Comparison of ENCODE assay signal across 14 cellular contexts in genomic region chrX:368811-369562, GRCh38. TPM values are rescaled to one million over a fixed set of nuclear protein-coding genes. Genes with fewer than 3 reads are reported as not detected.
DNase-seq lines count a peak whose midpoint lies in the region; ATAC-seq, FAIRE-seq and TF ChIP-seq lines count a peak whose summit lies in the region.
"Had no signal": no experiment of that assay in that cellular context is flagged by ENCODE, and none has a peak within 500 bp of the region (broad histone marks: within the 10 kb centered on the region; RNA-seq: fewer than 3 reads in every experiment).

No MANE protein-coding gene starts in this region.

- H3K27me3 ChIP-seq in astrocyte (ENCODE audit: insufficient read depth, low read length) (peaks cover 8% of the 10 kb centered on the region), right cardiac atrium (ENCODE audit: control insufficient read depth, insufficient read depth) (no peaks in the 10 kb centered on the region), spleen (replicated peaks in 1 of 7) (peaks cover 0 to 38% (median 20%) of the 10 kb centered on the region in 7 donors)

- H3K4me3 Mint-ChIP-seq in astrocyte (ENCODE audit: unreplicated experiment), result peak overlapping the region; percentile 74

- peak overlapping the region; percentile 56 for H3K4me2 ChIP-seq in astrocyte (ENCODE audit: low read length)

- intact Hi-C loops in right cardiac atrium (cut with DNase I) (no loop called here), spleen (cut with DNase I; ENCODE audit: low total_unique reads) (no loop called here), lower leg skin (cut with DNase I; ENCODE audit: low total_unique reads) (no loop called here)

- H4K20me1 ChIP-seq in astrocyte (ENCODE audit: insufficient read depth, low read length), result peaks cover 11% of the 10 kb centered on the region

- H3K27ac Mint-ChIP-seq in astrocyte (ENCODE audit: unreplicated experiment), result peak overlapping the region; percentile 98

- TF ChIP-seq CTCF in astrocyte (IDR thresholded peaks at IDR 0.05; ENCODE audit: insufficient read depth, low read depth, low read length) (no peak), spleen (IDR thresholded peaks at IDR 0.05 in 8 of 11, conservative IDR thresholded peaks at IDR 0.05 in 3 of 11) (no peak), lower leg skin (IDR thresholded peaks at IDR 0.05) (no peak)

- H3K4me1 Mint-ChIP-seq in astrocyte (ENCODE audit: low read depth, unreplicated experiment), result peaks cover 20% of the 10 kb centered on the region

- ATAC-seq in right cardiac atrium, result peak; percentile 66 to 74

- no peaks in the 10 kb centered on the region for H3K36me3 Mint-ChIP-seq in astrocyte (ENCODE audit: low read depth, unreplicated experiment)

- H3K9me3 Mint-ChIP-seq in astrocyte (ENCODE audit: unreplicated experiment), result no peaks in the 10 kb centered on the region

- WGBS in right cardiac atrium, result 63% methylated on average over 25 of the region's 25 CpGs
- WGBS in spleen, 5 donors, result 81 to 86% (median 84%) methylated on average over 25 of the region's 25 CpGs
- WGBS in lower leg skin, 2 donors, result 60 to 63% methylated on average over 25 of the region's 25 CpGs

- no peak for TF ChIP-seq POLR2A in spleen (IDR thresholded peaks at IDR 0.05)
- no peak for TF ChIP-seq POLR2A in lower leg skin (IDR thresholded peaks at IDR 0.05)

- H3K9me3 ChIP-seq in astrocyte (ENCODE audit: insufficient read depth, low read depth, low read length), result no peaks in the 10 kb centered on the region
- no peaks in the 10 kb centered on the region for H3K9me3 ChIP-seq in right cardiac atrium (ENCODE audit: control insufficient read depth, low read length)
- no peaks in the 10 kb centered on the region for H3K9me3 ChIP-seq in spleen

- H3K27ac ChIP-seq in astrocyte (ENCODE audit: low read depth, low read length) (no peak overlapping the region), right cardiac atrium (ENCODE audit: low read length) (peak overlapping the region; percentile 94), spleen (no peak overlapping the region)

- no peak overlapping the region for H2AFZ ChIP-seq in astrocyte (ENCODE audit: low read depth, low read length)

- peaks cover 18% of the 10 kb centered on the region for H3K79me2 ChIP-seq in astrocyte (ENCODE audit: insufficient read depth, low read length)

- DNase-seq in HCEC 1CT (peak; percentile 19), astrocyte (ENCODE audit: low read depth) (peak; percentile 36), right cardiac atrium (peak in 2 of 3 donors; percentile 65 to 68), spleen (peak; percentile 53), lower leg skin (ENCODE audit: low spot score in 2 of 2) (no peak), AML-193 (lab: John Stamatoyannopoulos, UW) (no peak), GF-D8 (lab: John Stamatoyannopoulos, UW) (no peak)
- DNase-seq: activated CD4-positive, alpha-beta T cell treated with anti-CD3 and anti-CD28 coated beads, Interleukin-2, amount 50 U/mL, for 4 hours; activated effector memory CD4-positive, alpha-beta T cell treated with Interleukin-2 at 50 U/mL for 16 hours; NCI-H526 treated with DMSO at 0.1 percent for 48 hours; T-helper 1 cell had no signal

- no peaks in the 10 kb centered on the region for H3K27me3 Mint-ChIP-seq in astrocyte (ENCODE audit: low read depth, unreplicated experiment)

- H3K36me3 ChIP-seq in astrocyte (ENCODE audit: insufficient read depth, low read length), result no peaks in the 10 kb centered on the region
- peaks cover 0 to under 1% (median 0%) of the 10 kb centered on the region in 6 donors for H3K36me3 ChIP-seq in spleen

- H3K4me1 ChIP-seq in astrocyte (ENCODE audit: insufficient read depth, low read length), result peaks cover 10% of the 10 kb centered on the region
- no peaks in the 10 kb centered on the region for H3K4me1 ChIP-seq in right cardiac atrium (ENCODE audit: control insufficient read depth, insufficient read depth, low read length)
- H3K4me1 ChIP-seq in spleen, result peaks cover 3 to 28% (median 12%) of the 10 kb centered on the region in 6 donors

- no peak for FAIRE-seq in astrocyte (lab: Jason Lieb, UNC)
- FAIRE-seq: colon, frontal cortex had no signal

- no peak overlapping the region for H3K4me3 ChIP-seq in astrocyte (ENCODE audit: insufficient read depth, low read depth, low read length)
- H3K4me3 ChIP-seq in right cardiac atrium (ENCODE audit: low read length), result no peak overlapping the region
- no peak overlapping the region for H3K4me3 ChIP-seq in spleen
- no peak overlapping the region for H3K4me3 ChIP-seq in lower leg skin (ENCODE audit: low read depth, poor library complexity, severe bottlenecking)
- H3K4me3 ChIP-seq: lung had no signal

- H3K9ac ChIP-seq in astrocyte (ENCODE audit: low read length), result no peak overlapping the region

RNA-seq across cellular contexts. Expression of gene PPP2R3B, which starts 17.7 kb away (rescaled TPM):
- total RNA-seq in astrocyte (39.3 and 44.7 TPM in 2 replicates), right cardiac atrium (100 to 1,000 TPM; 101 to 163 (median 147) TPM), spleen (10 to 100 TPM; 12.6 to 34.2 (median 24.4) TPM), lower leg skin (100 to 1,000 TPM in 1 of 4 donors, 10 to 100 TPM in 3; 37.6 to 106 (median 46.6) TPM)
- polyA plus RNA-seq in right cardiac atrium (114 TPM), spleen (10 to 100 TPM; 27.0 to 62.2 (median 45.8) TPM)

RNA-seq across cellular contexts. Expression of gene GTPBP6, which starts 50.4 kb away (rescaled TPM):
- total RNA-seq in astrocyte (27.9 and 30.5 TPM in 2 replicates), right cardiac atrium (10 to 100 TPM; 48.4 to 57.6 (median 54.8) TPM), spleen (10 to 100 TPM; 25.4 to 50.4 (median 37.6) TPM), lower leg skin (10 to 100 TPM; 35.9 to 53.4 (median 48.2) TPM)
- polyA plus RNA-seq in right cardiac atrium (59.0 TPM), spleen (10 to 100 TPM; 43.8 to 69.4 (median 43.9) TPM)

Comparison
In these comparisons a context has a peak if more than half of its experiments do, and no peak if none do; other contexts are left out.
1. DNase-seq: peak in HCEC 1CT (single experiment), astrocyte (single experiment), right cardiac atrium (2 of 3) and spleen (single experiment); none in lower leg skin (0 of 2), AML-193 (0 of 2) and GF-D8 (single experiment).